Comparison of ENCODE assay signal across 11 cellular contexts in genomic region chr19:44750713-44751112, GRCh38. TPM values are rescaled to one million over a fixed set of nuclear protein-coding genes. Genes with fewer than 3 reads are reported as not detected.
DNase-seq lines count a peak whose midpoint lies in the region; ATAC-seq and TF ChIP-seq lines count a peak whose summit lies in the region.
"Had no signal": no experiment of that assay in that cellular context is flagged by ENCODE, and none has a peak within 500 bp of the region (broad histone marks: within the 10 kb centered on the region; RNA-seq: fewer than 3 reads in every experiment).

No MANE protein-coding gene starts in this region.

- H3K4me1 ChIP-seq in HEK293 (ENCODE audit: control insufficient read depth, insufficient read depth, low read length): peaks cover 21% of the 10 kb centered on the region
- H3K4me1 ChIP-seq in breast epithelium: peaks cover 11 to 30% of the 10 kb centered on the region in 2 donors
- peaks cover 46 to 61% of the 10 kb centered on the region in 2 donors for H3K4me1 ChIP-seq in naive thymus-derived CD4-positive, alpha-beta T cell (ENCODE audit: control insufficient read depth in 2 of 2, insufficient read depth in 2 of 2, low read length in 2 of 2)

- CTCF ChIA-PET in AG04449 (lab: Yijun Ruan, JAX): interaction anchor here (2.0 to 2.2 kb wide), 2 partner anchors 20 to 27 kb away, joined by 10 to 14 read pairs; no protein-coding TSS in a partner anchor
- CTCF ChIA-PET in HEK293 (lab: Yijun Ruan, JAX): interaction anchor here (0.6 to 1.2 kb wide), 2 partner anchors 17 to 60 kb away, joined by 3 read pairs; no protein-coding TSS in a partner anchor
- CTCF ChIA-PET in naive thymus-derived CD4-positive, alpha-beta T cell (lab: Charles Lee): interaction anchor here (1.3 to 2.0 kb wide), 2 partner anchors 8 to 27 kb away, joined by 4 to 10 read pairs; no protein-coding TSS in a partner anchor

- H3K27me3 ChIP-seq in breast epithelium: no peaks in the 10 kb centered on the region
- no peaks in the 10 kb centered on the region for H3K27me3 ChIP-seq in naive thymus-derived CD4-positive, alpha-beta T cell (ENCODE audit: control insufficient read depth in 2 of 2, insufficient read depth in 2 of 2, low read length in 2 of 2)

- TF ChIP-seq CTCF in AG04449 (IDR thresholded peaks at IDR 0.05; ENCODE audit: insufficient read depth, low read length, missing control alignments) (no peak), HEK293 (tag by site-specific recombination; IDR thresholded peaks at IDR 0.05) (no peak), breast epithelium (IDR thresholded peaks at IDR 0.05) (no peak), GM13976 (IDR thresholded peaks at IDR 0.05; ENCODE audit: borderline replicate concordance, control extremely low read depth, extremely low read depth, insufficient read depth, missing control alignments) (no peak)

- H3K9me3 Mint-ChIP-seq in naive thymus-derived CD4-positive, alpha-beta T cell: no peaks in the 10 kb centered on the region

- peaks cover 0 to 6% (median 0%) of the 10 kb centered on the region in 5 donors for H3K27me3 Mint-ChIP-seq in naive thymus-derived CD4-positive, alpha-beta T cell

- H3K27ac ChIP-seq in HEK293 (ENCODE audit: extremely low read depth, low read depth, low read length) (no peak overlapping the region), breast epithelium (peak overlapping the region; percentile 25 to 96)
- H3K27ac ChIP-seq in naive thymus-derived CD4-positive, alpha-beta T cell (ENCODE audit: low read depth, low read length): peak overlapping the region; percentile 97

- peaks cover 49 to 84% (median 66%) of the 10 kb centered on the region in 7 donors for H3K4me1 Mint-ChIP-seq in naive thymus-derived CD4-positive, alpha-beta T cell

- intact Hi-C loops in breast epithelium (cut with DNase I; ENCODE audit: low total_unique reads): no loop called here
- intact Hi-C loops in naive thymus-derived CD4-positive, alpha-beta T cell (cut with micrococcal nuclease): loop anchor here in 1 of 2 donors (5.0 kb wide), 1 partner anchor 968 kb away; the partner anchor contains the start of gene KCNN4

- TF ChIP-seq POLR2A in breast epithelium (IDR thresholded peaks at IDR 0.05): no peak

- POLR2A ChIA-PET in AG04449 (lab: Yijun Ruan, JAX) (no interaction called here), HEK293 (lab: Yijun Ruan, JAX) (no interaction called here)
- POLR2A ChIA-PET in naive thymus-derived CD4-positive, alpha-beta T cell (lab: Charles Lee): interaction anchor here (0.7 to 2.3 kb wide), 3 partner anchors 17 to 27 kb away, joined by 3 to 7 read pairs (median 5); no protein-coding TSS in a partner anchor

- ATAC-seq in naive thymus-derived CD4-positive, alpha-beta T cell: no peak
- ATAC-seq in GM19467 (IDR thresholded peaks at IDR 0.05; ENCODE audit: unreplicated experiment): no peak

- no peaks in the 10 kb centered on the region for H3K9me3 ChIP-seq in HEK293 (ENCODE audit: control insufficient read depth, insufficient read depth, low read depth, low read length)
- no peaks in the 10 kb centered on the region for H3K9me3 ChIP-seq in breast epithelium
- no peaks in the 10 kb centered on the region for H3K9me3 ChIP-seq in naive thymus-derived CD4-positive, alpha-beta T cell (ENCODE audit: control insufficient read depth in 2 of 3, low read length in 3 of 3)

- DNase-seq in AG04449 (ENCODE audit: low read depth, low spot score) (no peak), breast epithelium (ENCODE audit: low spot score in 2 of 2) (no peak), GM13976 (ENCODE audit: low spot score) (no peak), iPS-NIHi11 (ENCODE audit: low spot score) (no peak)
- DNase-seq in naive thymus-derived CD4-positive, alpha-beta T cell: peak in 2 of 9 donors; percentile 7 to 25
- DNase-seq in stimulated activated CD4-positive, alpha-beta T cell treated with anti-CD3 and anti-CD28 coated beads, Interleukin-4, amount 100 ng/mL, for 1 hour: no peak
- DNase-seq: NCI-H2171 treated with DMSO at 0.1 percent for 48 hours had no signal

- peak overlapping the region; percentile 59 to 96 (median 92) for H3K4me3 Mint-ChIP-seq in naive thymus-derived CD4-positive, alpha-beta T cell

- in situ Hi-C loops in GM13976 (cut with MboI; ENCODE audit: low sequenced_read_pairs, unreplicated experiment): no loop called here

- H3K36me3 ChIP-seq in HEK293 (ENCODE audit: control insufficient read depth in 2 of 2, insufficient read depth in 1 of 2, low read length in 2 of 2) (peaks cover 6 to 8% of the 10 kb centered on the region in 2 experiments; a peak in 2 of 3 replicates), breast epithelium (no peaks in the 10 kb centered on the region)
- no peaks in the 10 kb centered on the region for H3K36me3 ChIP-seq in naive thymus-derived CD4-positive, alpha-beta T cell (ENCODE audit: control insufficient read depth in 2 of 3, insufficient read depth in 3 of 3, low read length in 3 of 3)

- peak overlapping the region; percentile 78 to 99 (median 97) for H3K27ac Mint-ChIP-seq in naive thymus-derived CD4-positive, alpha-beta T cell

- peaks cover 0 to 54% (median 5%) of the 10 kb centered on the region in 5 donors for H3K36me3 Mint-ChIP-seq in naive thymus-derived CD4-positive, alpha-beta T cell

- H3K4me3 ChIP-seq in AG04449 (ENCODE audit: low read depth, low read length) (peak overlapping the region; percentile 73), HEK293 (ENCODE audit: low read depth, low read length) (no peak overlapping the region), breast epithelium (peak overlapping the region; percentile 76 to 95 (median 76))
- H3K4me3 ChIP-seq in naive thymus-derived CD4-positive, alpha-beta T cell (ENCODE audit: low read length): peak overlapping the region; percentile 16

TF ChIP-seq in HEK293, 187 proteins besides CTCF, POLR2A, EP300 and RAD21:
- 0 out of 2 replicates have a peak, but pooled peaks have one; percentile 10 for TF ChIP-seq GLIS2 (tag by site-specific recombination; IDR thresholded peaks at IDR 0.05)
- TF ChIP-seq ZBTB49 (tag by site-specific recombination; IDR thresholded peaks at IDR 0.05; ENCODE audit: low read depth): no peak

RNA-seq across cellular contexts. Expression of gene BCL3, which starts 2.2 kb away (rescaled TPM):
- 10 to 100 TPM in 2 of 3 donors, 1 to 10 TPM in 1; 4.3 to 37.6 (median 34.4) TPM for total RNA-seq in breast epithelium
- 100 to 1,000 TPM in 1 of 5 experiments, 10 to 100 TPM in 4; 10.2 to 107 (median 94.2) TPM for total RNA-seq in naive thymus-derived CD4-positive, alpha-beta T cell
- 1 to 10 TPM; 3.3 to 8.9 TPM for polyA plus RNA-seq in naive thymus-derived CD4-positive, alpha-beta T cell

RNA-seq across cellular contexts. Expression of gene CBLC, which starts 27.0 kb away (rescaled TPM):
- total RNA-seq in breast epithelium: 10 to 100 TPM in 2 of 3 donors, not detected in 1; 15.7 to 18.1 TPM
- total RNA-seq in naive thymus-derived CD4-positive, alpha-beta T cell: not detected
- polyA plus RNA-seq in naive thymus-derived CD4-positive, alpha-beta T cell: not detected
- total RNA-seq: lung microvascular endothelial cell had no signal

RNA-seq across cellular contexts. Expression of gene CEACAM16, which starts 51.8 kb away (rescaled TPM):
- not detected for total RNA-seq in breast epithelium
- not detected for total RNA-seq in naive thymus-derived CD4-positive, alpha-beta T cell
- polyA plus RNA-seq in naive thymus-derived CD4-positive, alpha-beta T cell: not detected
- total RNA-seq: dermis microvascular lymphatic vessel endothelial cell had no signal

RNA-seq across cellular contexts. Expression of gene BCAM, which starts 58.2 kb away (rescaled TPM):
- total RNA-seq in breast epithelium: 100 to 1,000 TPM in 1 of 3 donors, 10 to 100 TPM in 2; 17.1 to 102 (median 75.4) TPM
- total RNA-seq in naive thymus-derived CD4-positive, alpha-beta T cell: under 1 TPM in 1 of 5 experiments, not detected in 4; 0.42 TPM
- polyA plus RNA-seq in naive thymus-derived CD4-positive, alpha-beta T cell: not detected
